In genomic region chr14:75523771-75524171, GRCh38 we compare ENCODE assay signal across 11 cellular contexts. TPM values are rescaled to one million over a fixed set of nuclear protein-coding genes. Genes with fewer than 3 reads are reported as not detected.
DNase-seq lines count a peak whose midpoint lies in the region; ATAC-seq and TF ChIP-seq lines count a peak whose summit lies in the region.
"Had no signal": no experiment of that assay in that cellular context is flagged by ENCODE, and none has a peak within 500 bp of the region (broad histone marks: within the 10 kb centered on the region; RNA-seq: fewer than 3 reads in every experiment).

No MANE protein-coding gene starts in this region.

- peak overlapping the region; percentile 100 for H3K9ac ChIP-seq in OCI-LY3 (ENCODE audit: low read length)
- no peak overlapping the region for H3K9ac ChIP-seq in parathyroid adenoma

- no peak for ATAC-seq in central memory CD8-positive, alpha-beta T cell (replicated peaks; ENCODE audit: extremely low read depth, poor library complexity, severe bottlenecking)
- ATAC-seq: GM23338 had no signal

- H3K4me3 ChIP-seq in OCI-LY3 (ENCODE audit: low read length) (peak overlapping the region; percentile 85), parathyroid adenoma (ENCODE audit: low read depth, low read length) (peak overlapping the region; percentile 59)
- H3K4me3 ChIP-seq: GM23338 had no signal

- H3K27ac Mint-ChIP-seq in central memory CD8-positive, alpha-beta T cell (ENCODE audit: low read depth) = peak overlapping the region; percentile 95
- H3K27ac Mint-ChIP-seq: endodermal cell, GM23338 had no signal

- H3K9me3 ChIP-seq in OCI-LY3 (ENCODE audit: insufficient read depth, low read length) (no peaks in the 10 kb centered on the region), parathyroid adenoma (ENCODE audit: control insufficient read depth, low read length) (no peaks in the 10 kb centered on the region)

- DNase-seq in EL (peak; percentile 57), GM13977 (ENCODE audit: low spot score) (no peak), globus pallidus (ENCODE audit: low spot score) (no peak), medulla oblongata (ENCODE audit: extremely low spot score) (no peak), posterior vena cava (ENCODE audit: low spot score) (no peak)
- DNase-seq in central memory CD8-positive, alpha-beta T cell (ENCODE audit: low spot score in 2 of 2) = no peak
- DNase-seq: endodermal cell had no signal

- peak overlapping the region; percentile 99 for H3K4me3 Mint-ChIP-seq in central memory CD8-positive, alpha-beta T cell
- H3K4me3 Mint-ChIP-seq: endodermal cell, GM23338, neural crest cell had no signal

- H2AFZ ChIP-seq in OCI-LY3 (ENCODE audit: low read depth, low read length) = no peak overlapping the region
- H2AFZ ChIP-seq in parathyroid adenoma = peak overlapping the region; percentile 92
- H2AFZ ChIP-seq: GM23338 had no signal

- H3K9me3 Mint-ChIP-seq in central memory CD8-positive, alpha-beta T cell = no peaks in the 10 kb centered on the region
- H3K9me3 Mint-ChIP-seq: endodermal cell, GM23338, neural crest cell had no signal

- TF ChIP-seq CTCF in OCI-LY3 (IDR thresholded peaks at IDR 0.05; ENCODE audit: low read depth, low read length) = no peak
- no peak for TF ChIP-seq CTCF in parathyroid adenoma (IDR thresholded peaks at IDR 0.05)
- no peak for TF ChIP-seq CTCF in GM13977 (IDR thresholded peaks at IDR 0.05; ENCODE audit: extremely low read depth, insufficient read depth, missing control alignments)

- intact Hi-C loops in posterior vena cava (cut with DNase I) = no loop called here

- H3K4me1 Mint-ChIP-seq in central memory CD8-positive, alpha-beta T cell = peaks cover 81% of the 10 kb centered on the region
- H3K4me1 Mint-ChIP-seq: neural crest cell had no signal

- in situ Hi-C loops in GM13977 (cut with MboI; ENCODE audit: low pct_unique_long_range_greater_than_20kb, low sequenced_read_pairs, unreplicated experiment) = no loop called here

- H3K4me2 ChIP-seq in OCI-LY3 (ENCODE audit: low read length) (peak overlapping the region; percentile 100), parathyroid adenoma (ENCODE audit: low read length) (peak overlapping the region; percentile 77)
- H3K4me2 ChIP-seq: GM23338 had no signal

- no peaks in the 10 kb centered on the region for H3K27me3 Mint-ChIP-seq in central memory CD8-positive, alpha-beta T cell

- peaks cover 100% of the 10 kb centered on the region for H3K79me2 ChIP-seq in OCI-LY3 (ENCODE audit: low read length)
- H3K79me2 ChIP-seq in parathyroid adenoma = peaks cover 40% of the 10 kb centered on the region

- H3K36me3 Mint-ChIP-seq in central memory CD8-positive, alpha-beta T cell (ENCODE audit: insufficient read depth) = peaks cover 32% of the 10 kb centered on the region

- peaks cover 86% of the 10 kb centered on the region for H3K4me1 ChIP-seq in OCI-LY3 (ENCODE audit: low read length)
- peaks cover 53% of the 10 kb centered on the region for H3K4me1 ChIP-seq in parathyroid adenoma

- H3K36me3 ChIP-seq in OCI-LY3 (replicated peaks; ENCODE audit: low read depth, low read length) = peaks cover 87% of the 10 kb centered on the region
- H3K36me3 ChIP-seq in parathyroid adenoma (ENCODE audit: control insufficient read depth, insufficient read depth, low read length) = no peaks in the 10 kb centered on the region

- peak overlapping the region; percentile 99 for H3K27ac ChIP-seq in OCI-LY3 (ENCODE audit: low read length)
- peak overlapping the region; percentile 95 for H3K27ac ChIP-seq in parathyroid adenoma

- H4K20me1 ChIP-seq in OCI-LY3 (ENCODE audit: insufficient read depth, low read length) = peaks cover 14% of the 10 kb centered on the region

- H3K27me3 ChIP-seq in OCI-LY3 (ENCODE audit: low read depth, low read length) (no peaks in the 10 kb centered on the region), parathyroid adenoma (ENCODE audit: control insufficient read depth, insufficient read depth, low read length) (no peaks in the 10 kb centered on the region)

RNA-seq across cellular contexts. Expression of gene BATF, which starts 1.5 kb away (rescaled TPM):
- total RNA-seq in posterior vena cava = 1 to 10 TPM; 2.0 to 2.5 TPM
- total RNA-seq: endodermal cell, GM23338, neural crest cell had no signal

RNA-seq across cellular contexts. Expression of gene FLVCR2, which starts 54.6 kb away (rescaled TPM):
- total RNA-seq in posterior vena cava = 1 to 10 TPM; 4.8 to 7.9 TPM
